In genomic region chr3:13308406-13308805, GRCh38 we compare ENCODE assay signal across 8 cellular contexts.
A peak's percentile ranks its signal among the peaks of the same experiment; 100 is the strongest.
DNase-seq lines count a peak whose midpoint lies in the region; ATAC-seq and TF ChIP-seq lines count a peak whose summit lies in the region.

No MANE protein-coding gene starts in this region.

- intact Hi-C loops in posterior vena cava (cut with DNase I), result no loop called here

- CTCF ChIA-PET in activated CD8-positive, alpha-beta memory T cell treated with anti-CD3 and anti-CD28 coated beads, Interleukin-2, amount 10 ng/mL, durations not matched to agents 7 days and 5 days (lab: Charles Lee), result interaction anchor here (2.5 kb wide), 1 partner anchor 145 kb away, joined by 8 read pairs; no protein-coding TSS in a partner anchor

- no peak overlapping the region for H3K27ac ChIP-seq in VCaP

- TF ChIP-seq RAD21 in Ishikawa (IDR thresholded peaks at IDR 0.05; ENCODE audit: low read depth), result peak; percentile 63

- ATAC-seq in activated CD8-positive, alpha-beta memory T cell treated with anti-CD3 and anti-CD28 coated beads, Interleukin-2, amount 10 ng/mL, durations not matched to agents 7 days and 5 days, result peak; percentile 31
- ATAC-seq in GM18498 (IDR thresholded peaks at IDR 0.05; ENCODE audit: unreplicated experiment), result no peak
- no peak for ATAC-seq in GM19324 (IDR thresholded peaks at IDR 0.05; ENCODE audit: low FRiP score, unreplicated experiment)

- no peak overlapping the region for H3K4me3 Mint-ChIP-seq in activated CD8-positive, alpha-beta memory T cell treated with anti-CD3 and anti-CD28 coated beads, Interleukin-2, amount 10 ng/mL, durations not matched to agents 7 days and 5 days

- H3K27ac Mint-ChIP-seq in activated CD8-positive, alpha-beta memory T cell treated with anti-CD3 and anti-CD28 coated beads, Interleukin-2, amount 10 ng/mL, durations not matched to agents 7 days and 5 days, result no peak overlapping the region

- H3K27me3 Mint-ChIP-seq in activated CD8-positive, alpha-beta memory T cell treated with anti-CD3 and anti-CD28 coated beads, Interleukin-2, amount 10 ng/mL, durations not matched to agents 7 days and 5 days, result no peaks in the 10 kb centered on the region

- no peak for DNase-seq in activated CD8-positive, alpha-beta memory T cell treated with anti-CD3 and anti-CD28 coated beads, Interleukin-2, amount 10 ng/mL, durations not matched to agents 7 days and 5 days
- no peak for DNase-seq in activated CD8-positive, alpha-beta memory T cell treated with anti-CD3 and anti-CD28 coated beads, Interleukin-2, amount 50 U/mL, for 48 hours
- peak; percentile 4 to 20 for DNase-seq in foreskin fibroblast
- peak; percentile 70 for DNase-seq in posterior vena cava (ENCODE audit: low spot score)

- no peak overlapping the region for H3K4me3 ChIP-seq in foreskin fibroblast (ENCODE audit: low read depth in 1 of 2, low read length in 2 of 2)

- no peaks in the 10 kb centered on the region for H3K9me3 Mint-ChIP-seq in activated CD8-positive, alpha-beta memory T cell treated with anti-CD3 and anti-CD28 coated beads, Interleukin-2, amount 10 ng/mL, durations not matched to agents 7 days and 5 days (ENCODE audit: low read depth)

- TF ChIP-seq CTCF in VCaP (conservative IDR thresholded peaks at IDR 0.05) (peak; percentile 36; the same call in 1 of the 2 replicates), foreskin fibroblast (IDR thresholded peaks at IDR 0.05; ENCODE audit: low read depth, low read length) (peak; percentile 33)

- no peak for TF ChIP-seq EP300 in Ishikawa (IDR thresholded peaks at IDR 0.05; ENCODE audit: borderline replicate concordance)

- H3K36me3 Mint-ChIP-seq in activated CD8-positive, alpha-beta memory T cell treated with anti-CD3 and anti-CD28 coated beads, Interleukin-2, amount 10 ng/mL, durations not matched to agents 7 days and 5 days, result peaks cover 5% of the 10 kb centered on the region

- no peaks in the 10 kb centered on the region for H3K4me1 Mint-ChIP-seq in activated CD8-positive, alpha-beta memory T cell treated with anti-CD3 and anti-CD28 coated beads, Interleukin-2, amount 10 ng/mL, durations not matched to agents 7 days and 5 days

TF ChIP-seq in Ishikawa, 13 proteins besides CTCF, POLR2A, EP300 and RAD21:
- TF ChIP-seq CREB1 (IDR thresholded peaks at IDR 0.05; ENCODE audit: low read depth), result no peak
- TF ChIP-seq FOXM1 (IDR thresholded peaks at IDR 0.05; ENCODE audit: borderline replicate concordance, low read depth), result no peak
- TF ChIP-seq NFIC (IDR thresholded peaks at IDR 0.05), result peak; percentile 27; the same call in 1 of the 2 replicates
- no peak for TF ChIP-seq USF1 (IDR thresholded peaks at IDR 0.05)
TF ChIP-seq in Ishikawa: peak in this region for 1.

Comparison
In these comparisons a context has a peak if more than half of its experiments do, and no peak if none do; other contexts are left out.
1. DNase-seq: peak in foreskin fibroblast (2 of 2) and posterior vena cava (single experiment); none in activated CD8-positive, alpha-beta memory T cell treated with anti-CD3 and anti-CD28 coated beads, Interleukin-2, amount 10 ng/mL, durations not matched to agents 7 days and 5 days (single experiment) and activated CD8-positive, alpha-beta memory T cell treated with anti-CD3 and anti-CD28 coated beads, Interleukin-2, amount 50 U/mL, for 48 hours (single experiment).